In genomic region chr19:13013649-13014048, GRCh38 we compare ENCODE assay signal across 10 cellular contexts. TPM values are rescaled to one million over a fixed set of nuclear protein-coding genes. Genes with fewer than 3 reads are reported as not detected.
DNase-seq lines count a peak whose midpoint lies in the region; ATAC-seq, FAIRE-seq and TF ChIP-seq lines count a peak whose summit lies in the region.
"Had no signal": no experiment of that assay in that cellular context is flagged by ENCODE, and none has a peak within 500 bp of the region (broad histone marks: within the 10 kb centered on the region; RNA-seq: fewer than 3 reads in every experiment).

No MANE protein-coding gene starts in this region.

- CTCF ChIA-PET in OCI-LY7 (lab: Charles Lee; ENCODE audit: unreplicated experiment), result no interaction called here

- H3K36me3 Mint-ChIP-seq in activated T-cell treated with anti-CD3 and anti-CD28 coated beads, Interleukin-2, amount 50 U/mL, for 24 hours (ENCODE audit: low read depth), result peaks cover 2% of the 10 kb centered on the region

- intact Hi-C loops in adrenal gland (cut with DNase I), result no loop called here
- intact Hi-C loops in thyroid gland (cut with DNase I), result no loop called here
- intact Hi-C loops in OCI-LY7 (cut with micrococcal nuclease; ENCODE audit: unreplicated experiment), result no loop called here
- intact Hi-C loops in left colon (cut with DNase I, micrococcal nuclease), result no loop called here

- H3K4me3 ChIP-seq in adrenal gland (peak overlapping the region in 2 of 4 donors; percentile 29 to 64), thyroid gland (replicated peaks in 1 of 3) (no peak overlapping the region), OCI-LY7 (ENCODE audit: low read depth, low read length, poor library complexity, severe bottlenecking) (no peak overlapping the region)

- FAIRE-seq in urothelium cell line (lab: Jason Lieb, UNC), result no peak

- TF ChIP-seq POLR2A in adrenal gland (IDR thresholded peaks at IDR 0.05) (no peak), thyroid gland (IDR thresholded peaks at IDR 0.05) (no peak)

- TF ChIP-seq CTCF in adrenal gland (IDR thresholded peaks at IDR 0.05) (no peak), thyroid gland (IDR thresholded peaks at IDR 0.05) (no peak), OCI-LY7 (conservative IDR thresholded peaks at IDR 0.05; ENCODE audit: low read length) (no peak)

- no peak overlapping the region for H3K27ac Mint-ChIP-seq in activated T-cell treated with anti-CD3 and anti-CD28 coated beads, Interleukin-2, amount 50 U/mL, for 24 hours

- no peaks in the 10 kb centered on the region for H3K79me2 ChIP-seq in OCI-LY7 (ENCODE audit: insufficient read depth, low read depth, low read length)

- H3K9me2 ChIP-seq in OCI-LY7 (ENCODE audit: insufficient read depth, low read length), result no peaks in the 10 kb centered on the region

- 23 to 38% (median 33%) methylated on average over 20 of the region's 20 CpGs for WGBS in adrenal gland, 4 donors
- 75 to 83% methylated on average over 20 of the region's 20 CpGs for WGBS in thyroid gland, 2 donors

- peak overlapping the region; percentile 46 to 82 (median 67) for H3K27ac ChIP-seq in adrenal gland
- H3K27ac ChIP-seq in layer of hippocampus (ENCODE audit: low read depth, low read length), result peak overlapping the region; percentile 81
- H3K27ac ChIP-seq in thyroid gland, result peak overlapping the region; percentile 64 to 87 (median 83)
- H3K27ac ChIP-seq in OCI-LY7 (ENCODE audit: low read depth, low read length, poor library complexity, severe bottlenecking), result no peak overlapping the region

- no peak overlapping the region for H2AFZ ChIP-seq in OCI-LY7 (ENCODE audit: low read length)

- POLR2A ChIA-PET in OCI-LY7 (lab: Charles Lee), result no interaction called here

- ATAC-seq in left colon, result no peak

- H3K9me3 Mint-ChIP-seq in activated T-cell treated with anti-CD3 and anti-CD28 coated beads, Interleukin-2, amount 50 U/mL, for 24 hours, result no peaks in the 10 kb centered on the region

- H3K27me3 Mint-ChIP-seq in activated T-cell treated with anti-CD3 and anti-CD28 coated beads, Interleukin-2, amount 50 U/mL, for 24 hours, result peaks cover 77% of the 10 kb centered on the region

- H3K4me2 ChIP-seq in OCI-LY7 (ENCODE audit: low read length), result no peak overlapping the region

- BruUV-seq in OCI-LY7 (replicated peaks; lab: Mats Ljungman, UMichigan), result no TSS peak

- H3K4me1 Mint-ChIP-seq in activated T-cell treated with anti-CD3 and anti-CD28 coated beads, Interleukin-2, amount 50 U/mL, for 24 hours (ENCODE audit: low read depth), result peaks cover 30% of the 10 kb centered on the region

- peaks cover 28 to 43% of the 10 kb centered on the region in 2 donors for H3K4me1 ChIP-seq in adrenal gland (replicated peaks in 1 of 2)
- peaks cover 65 to 86% of the 10 kb centered on the region in 2 donors for H3K4me1 ChIP-seq in thyroid gland
- no peaks in the 10 kb centered on the region for H3K4me1 ChIP-seq in OCI-LY7 (ENCODE audit: insufficient read depth, low read length, poor library complexity, severe bottlenecking)

- H4K20me1 ChIP-seq in OCI-LY7 (ENCODE audit: insufficient read depth, low read length), result no peaks in the 10 kb centered on the region; the same call in 1 of the 2 replicates

- no peak for DNase-seq in activated T-cell treated with anti-CD3 and anti-CD28 coated beads, Interleukin-2, amount 50 U/mL, for 24 hours
- no peak for DNase-seq in activated T-cell treated with anti-CD3 and anti-CD28 coated beads for 4 hours
- no peak for DNase-seq in adrenal gland
- DNase-seq in thyroid gland, result no peak
- no peak for DNase-seq in OCI-LY7 (ENCODE audit: low spot score)
- no peak for DNase-seq in left colon
- DNase-seq in urothelium cell line (ENCODE audit: low spot score), result no peak
- DNase-seq: activated gamma-delta T cell had no signal

- H3K27me3 ChIP-seq in adrenal gland (no peaks in the 10 kb centered on the region), layer of hippocampus (ENCODE audit: control insufficient read depth, insufficient read depth, low read length) (peaks cover 2% of the 10 kb centered on the region), thyroid gland (no peaks in the 10 kb centered on the region)

- H3K4me3 Mint-ChIP-seq in activated T-cell treated with anti-CD3 and anti-CD28 coated beads, Interleukin-2, amount 50 U/mL, for 24 hours, result peak overlapping the region; percentile 76

- no peaks in the 10 kb centered on the region for H3K36me3 ChIP-seq in adrenal gland (replicated peaks in 1 of 2)
- no peaks in the 10 kb centered on the region for H3K36me3 ChIP-seq in thyroid gland
- H3K36me3 ChIP-seq in OCI-LY7 (ENCODE audit: insufficient read depth, low read length), result no peaks in the 10 kb centered on the region

- H3K9me3 ChIP-seq in adrenal gland (replicated peaks in 1 of 3) (no peaks in the 10 kb centered on the region), thyroid gland (no peaks in the 10 kb centered on the region), OCI-LY7 (ENCODE audit: low read length) (no peaks in the 10 kb centered on the region)

RNA-seq across cellular contexts. Expression of gene NFIX, which starts 18.4 kb away (rescaled TPM):
- total RNA-seq in adrenal gland (10 to 100 TPM; 25.6 to 72.8 (median 36.5) TPM), thyroid gland (10 to 100 TPM; 38.8 to 70.2 (median 62.4) TPM), OCI-LY7 (2022) (0.68 and 0.72 TPM in 2 replicates), left colon (10 to 100 TPM; 49.8 to 61.7 TPM)
- 10 to 100 TPM in 1 of 3 donors, 1 to 10 TPM in 2; 4.9 to 18.0 (median 9.4) TPM for polyA plus RNA-seq in adrenal gland
- total RNA-seq in OCI-LY7 (2014; rRNA removed; shearing (Covaris generic)), result 0.03 and 0.16 TPM in 2 replicates

RNA-seq across cellular contexts. Expression of gene DAND5, which starts 44.3 kb away (rescaled TPM):
- 1 to 10 TPM in 5 of 8 donors, under 1 TPM in 3; 0.35 to 2.3 (median 1.3) TPM for total RNA-seq in adrenal gland
- under 1 TPM; 0.27 to 0.34 (median 0.32) TPM for polyA plus RNA-seq in adrenal gland
- total RNA-seq in thyroid gland, result under 1 TPM in 2 of 4 donors, not detected in 2; 0.40 to 0.45 TPM
- total RNA-seq in OCI-LY7 (2014; rRNA removed; shearing (Covaris generic)), result 0.06 and 0.18 TPM in 2 replicates
- total RNA-seq in OCI-LY7 (2022), result 0.77 and 0.84 TPM in 2 replicates
- under 1 TPM; 0.18 to 0.50 TPM for total RNA-seq in left colon
- total RNA-seq: left lobe of liver had no signal

RNA-seq across cellular contexts. Expression of gene GADD45GIP1, which starts 56.6 kb away (rescaled TPM):
- total RNA-seq in adrenal gland, result 100 to 1,000 TPM in 1 of 8 donors, 10 to 100 TPM in 7; 26.1 to 101 (median 41.2) TPM
- polyA plus RNA-seq in adrenal gland, result 100 to 1,000 TPM in 2 of 3 donors, 10 to 100 TPM in 1; 16.5 to 213 (median 183) TPM
- 10 to 100 TPM; 31.8 to 68.3 (median 55.2) TPM for total RNA-seq in thyroid gland
- 29.5 and 43.0 TPM in 2 replicates for total RNA-seq in OCI-LY7 (2014; rRNA removed; shearing (Covaris generic))
- total RNA-seq in OCI-LY7 (2022), result 24.7 and 32.4 TPM in 2 replicates
- 10 to 100 TPM; 13.1 to 17.5 TPM for total RNA-seq in left colon

Comparison
In these comparisons a context has a peak if more than half of its experiments do, and no peak if none do; other contexts are left out.
1. RNA of gene NFIX, which starts 18.4 kb away (total RNA-seq): 38.8 to 70.2 TPM in thyroid gland, 49.8 to 61.7 TPM in left colon and 25.6 to 72.8 TPM in adrenal gland; 0.03 to 0.72 TPM in OCI-LY7; every median in the first group is over 10 times any median in the second.